ENCODE assay signal across 3 cellular contexts in the genomic region with DNA sequence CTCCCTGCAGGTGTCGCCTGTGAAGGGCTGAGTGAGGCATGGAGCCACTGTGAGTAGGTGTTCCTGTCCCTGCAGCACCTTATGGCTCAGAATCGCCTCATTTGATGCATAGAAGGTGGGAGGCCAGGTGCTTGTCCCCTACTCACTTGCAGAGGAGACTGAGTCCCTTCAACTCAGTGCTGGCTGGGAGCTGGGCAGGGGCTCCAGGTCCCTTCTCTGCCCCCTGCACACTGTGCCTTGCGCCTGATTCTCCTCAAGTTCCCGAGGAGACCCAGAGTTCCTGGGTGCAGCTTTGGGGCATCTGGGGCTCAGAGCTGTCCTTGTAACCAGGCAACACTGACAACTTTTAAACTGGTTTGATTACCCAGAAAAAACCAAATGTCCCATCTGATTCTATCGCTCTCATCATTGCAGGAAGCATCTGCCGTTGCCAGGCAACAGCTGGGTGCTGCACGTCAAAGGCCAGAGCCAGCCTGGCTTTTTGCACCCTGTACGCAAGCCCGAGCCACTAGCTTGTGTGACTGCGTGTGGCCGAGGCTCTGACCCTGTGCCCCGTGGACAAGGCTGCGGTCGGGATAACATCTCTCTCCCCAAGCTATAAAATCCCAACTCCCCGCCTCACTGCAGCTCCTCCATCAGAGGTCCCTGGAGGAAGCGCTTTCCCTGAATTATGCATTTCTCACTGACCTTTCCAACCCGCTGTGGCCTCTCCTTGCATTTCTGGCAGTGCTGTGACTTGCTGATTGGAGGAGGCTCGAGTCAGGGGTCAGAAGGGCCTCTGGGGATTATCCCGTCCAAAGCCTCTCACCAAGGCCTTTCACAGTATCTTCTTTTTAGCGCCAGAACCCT.
TF ChIP-seq lines count a peak whose summit lies in the region.

No MANE protein-coding gene starts in this region.

TF ChIP-seq in SK-N-SH, 30 proteins besides CTCF, POLR2A, EP300 and RAD21:
- TF ChIP-seq GATA2 (CRISPR knock-in tag; IDR thresholded peaks at IDR 0.05) = peak; percentile 42; the same call in 1 of the 2 replicates
- TF ChIP-seq, protein P1, sequence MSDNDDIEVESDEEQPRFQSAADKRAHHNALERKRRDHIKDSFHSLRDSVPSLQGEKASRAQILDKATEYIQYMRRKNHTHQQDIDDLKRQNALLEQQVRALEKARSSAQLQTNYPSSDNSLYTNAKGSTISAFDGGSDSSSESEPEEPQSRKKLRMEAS (IDR thresholded peaks at IDR 0.05; ENCODE audit: low read depth) = no peak

TF ChIP-seq in SK-N-SH treated with all-trans-retinoic acid at 6 μM for 48 hours, 23 proteins besides CTCF, POLR2A, EP300 and RAD21:
- TF ChIP-seq OSR1 (CRISPR knock-in tag; IDR thresholded peaks at IDR 0.05) = no peak
- no peak for TF ChIP-seq RARB (CRISPR knock-in tag; IDR thresholded peaks at IDR 0.05)
- no peak for TF ChIP-seq ZFP30 (CRISPR knock-in tag; IDR thresholded peaks at IDR 0.05)
- no peak for TF ChIP-seq ZFP3 (CRISPR knock-in tag; IDR thresholded peaks at IDR 0.05)
- TF ChIP-seq, protein P2, sequence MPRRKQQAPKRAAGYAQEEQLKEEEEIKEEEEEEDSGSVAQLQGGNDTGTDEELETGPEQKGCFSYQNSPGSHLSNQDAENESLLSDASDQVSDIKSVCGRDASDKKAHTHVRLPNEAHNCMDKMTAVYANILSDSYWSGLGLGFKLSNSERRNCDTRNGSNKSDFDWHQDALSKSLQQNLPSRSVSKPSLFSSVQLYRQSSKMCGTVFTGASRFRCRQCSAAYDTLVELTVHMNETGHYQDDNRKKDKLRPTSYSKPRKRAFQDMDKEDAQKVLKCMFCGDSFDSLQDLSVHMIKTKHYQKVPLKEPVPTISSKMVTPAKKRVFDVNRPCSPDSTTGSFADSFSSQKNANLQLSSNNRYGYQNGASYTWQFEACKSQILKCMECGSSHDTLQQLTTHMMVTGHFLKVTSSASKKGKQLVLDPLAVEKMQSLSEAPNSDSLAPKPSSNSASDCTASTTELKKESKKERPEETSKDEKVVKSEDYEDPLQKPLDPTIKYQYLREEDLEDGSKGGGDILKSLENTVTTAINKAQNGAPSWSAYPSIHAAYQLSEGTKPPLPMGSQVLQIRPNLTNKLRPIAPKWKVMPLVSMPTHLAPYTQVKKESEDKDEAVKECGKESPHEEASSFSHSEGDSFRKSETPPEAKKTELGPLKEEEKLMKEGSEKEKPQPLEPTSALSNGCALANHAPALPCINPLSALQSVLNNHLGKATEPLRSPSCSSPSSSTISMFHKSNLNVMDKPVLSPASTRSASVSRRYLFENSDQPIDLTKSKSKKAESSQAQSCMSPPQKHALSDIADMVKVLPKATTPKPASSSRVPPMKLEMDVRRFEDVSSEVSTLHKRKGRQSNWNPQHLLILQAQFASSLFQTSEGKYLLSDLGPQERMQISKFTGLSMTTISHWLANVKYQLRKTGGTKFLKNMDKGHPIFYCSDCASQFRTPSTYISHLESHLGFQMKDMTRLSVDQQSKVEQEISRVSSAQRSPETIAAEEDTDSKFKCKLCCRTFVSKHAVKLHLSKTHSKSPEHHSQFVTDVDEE (CRISPR knock-in tag; IDR thresholded peaks at IDR 0.05) = no peak

TF ChIP-seq in K562, 482 proteins besides CTCF, POLR2A, EP300 and RAD21:
- TF ChIP-seq ESRRB (CRISPR knock-in tag; IDR thresholded peaks at IDR 0.05; ENCODE audit: borderline replicate concordance) (no peak), RFX1 (IDR thresholded peaks at IDR 0.05) (peak; percentile 45; the same call in 1 of the 2 replicates), GATAD2B (IDR thresholded peaks at IDR 0.05; ENCODE audit: borderline replicate concordance) (no peak), NR3C1 (CRISPR knock-in tag; IDR thresholded peaks at IDR 0.05) (no peak)
